In genomic region chrX:69313622-69314290, GRCh38 we compare ENCODE assay signal across 18 cellular contexts.
"Had no signal": no experiment of that assay in that cellular context is flagged by ENCODE, and none has a peak within 500 bp of the region (broad histone marks: within the 10 kb centered on the region; RNA-seq: fewer than 3 reads in every experiment).

No MANE protein-coding gene starts in this region.

- H3K27ac Mint-ChIP-seq: activated CD4-positive, alpha-beta T cell treated with anti-CD3 and anti-CD28 coated beads, Interleukin-2, amount 10 ng/mL, durations not matched to agents 24 days and 14 days; activated CD8-positive, alpha-beta T cell treated with anti-CD3 and anti-CD28 coated beads, Interleukin-2, amount 10 ng/mL, durations not matched to agents 7 days and 5 days; activated naive CD8-positive, alpha-beta T cell treated with anti-CD3 and anti-CD28 coated beads, Interleukin-2, amount 10 ng/mL, durations not matched to agents 7 days and 5 days; memory B cell; nephron progenitor cell; stimulated activated naive CD8-positive, alpha-beta T cell treated with anti-CD3 and anti-CD28 coated beads, Interleukin-15, amount 100 ng/mL, for 72 hours had no signal

- H3K4me1 ChIP-seq: prostate gland had no signal

- H3K4me3 Mint-ChIP-seq: activated CD4-positive, alpha-beta T cell treated with anti-CD3 and anti-CD28 coated beads, Interleukin-2, amount 10 ng/mL, durations not matched to agents 24 days and 14 days; activated CD8-positive, alpha-beta T cell treated with anti-CD3 and anti-CD28 coated beads, Interleukin-2, amount 10 ng/mL, durations not matched to agents 7 days and 5 days; activated naive CD8-positive, alpha-beta T cell treated with anti-CD3 and anti-CD28 coated beads, Interleukin-2, amount 10 ng/mL, durations not matched to agents 7 days and 5 days; memory B cell; nephron progenitor cell; stimulated activated naive CD8-positive, alpha-beta T cell treated with anti-CD3 and anti-CD28 coated beads, Interleukin-15, amount 100 ng/mL, for 72 hours had no signal

- H3K27me3 Mint-ChIP-seq: activated CD4-positive, alpha-beta T cell treated with anti-CD3 and anti-CD28 coated beads, Interleukin-2, amount 10 ng/mL, durations not matched to agents 24 days and 14 days; memory B cell; stimulated activated naive CD8-positive, alpha-beta T cell treated with anti-CD3 and anti-CD28 coated beads, Interleukin-15, amount 100 ng/mL, for 72 hours had no signal

- H3K4me3 ChIP-seq: hepatocyte, prostate gland, thoracic aorta had no signal

- DNase-seq: activated CD4-positive, alpha-beta T cell treated with anti-CD3 and anti-CD28 coated beads, Interleukin-2, amount 10 ng/mL, durations not matched to agents 24 days and 14 days; activated CD4-positive, CD25-positive, alpha-beta regulatory T cell; activated CD8-positive, alpha-beta T cell treated with anti-CD3 and anti-CD28 coated beads, Interleukin-2, amount 10 ng/mL, durations not matched to agents 7 days and 5 days; activated naive CD8-positive, alpha-beta T cell treated with anti-CD3 and anti-CD28 coated beads, Interleukin-2, amount 10 ng/mL, durations not matched to agents 7 days and 5 days; anterior cingulate cortex; cerebellar nuclear complex; dermis blood vessel endothelial cell; islet precursor cell; left ventricle myocardium superior; nephron progenitor cell; stimulated activated CD4-positive, alpha-beta T cell treated with anti-CD3 and anti-CD28 coated beads, Interleukin-1b, Interleukin-23, amount 100 ng/mL, for 48 hours; stimulated activated naive CD8-positive, alpha-beta T cell treated with anti-CD3 and anti-CD28 coated beads, Interleukin-15, amount 100 ng/mL, for 72 hours; SW 1271 had no signal

- H3K9me3 ChIP-seq: prostate gland, thoracic aorta had no signal

- H3K27me3 ChIP-seq: hepatocyte had no signal

- ATAC-seq: activated CD8-positive, alpha-beta T cell treated with anti-CD3 and anti-CD28 coated beads, Interleukin-2, amount 10 ng/mL, durations not matched to agents 7 days and 5 days; left ventricle myocardium superior; sciatic nerve; stimulated activated naive CD8-positive, alpha-beta T cell treated with anti-CD3 and anti-CD28 coated beads, Interleukin-15, amount 100 ng/mL, for 72 hours had no signal

- H3K27ac ChIP-seq: prostate gland, thoracic aorta had no signal

- H3K36me3 ChIP-seq: prostate gland, thoracic aorta had no signal

- H3K9me3 Mint-ChIP-seq: activated CD4-positive, alpha-beta T cell treated with anti-CD3 and anti-CD28 coated beads, Interleukin-2, amount 10 ng/mL, durations not matched to agents 24 days and 14 days; activated naive CD8-positive, alpha-beta T cell treated with anti-CD3 and anti-CD28 coated beads, Interleukin-2, amount 10 ng/mL, durations not matched to agents 7 days and 5 days; memory B cell; stimulated activated naive CD8-positive, alpha-beta T cell treated with anti-CD3 and anti-CD28 coated beads, Interleukin-15, amount 100 ng/mL, for 72 hours had no signal

- H3K36me3 Mint-ChIP-seq: activated naive CD8-positive, alpha-beta T cell treated with anti-CD3 and anti-CD28 coated beads, Interleukin-2, amount 10 ng/mL, durations not matched to agents 7 days and 5 days; memory B cell had no signal

- H3K4me1 Mint-ChIP-seq: activated CD4-positive, alpha-beta T cell treated with anti-CD3 and anti-CD28 coated beads, Interleukin-2, amount 10 ng/mL, durations not matched to agents 24 days and 14 days; activated naive CD8-positive, alpha-beta T cell treated with anti-CD3 and anti-CD28 coated beads, Interleukin-2, amount 10 ng/mL, durations not matched to agents 7 days and 5 days; memory B cell; stimulated activated naive CD8-positive, alpha-beta T cell treated with anti-CD3 and anti-CD28 coated beads, Interleukin-15, amount 100 ng/mL, for 72 hours had no signal
